Comparison of ENCODE assay signal across 8 cellular contexts in the genomic region with DNA sequence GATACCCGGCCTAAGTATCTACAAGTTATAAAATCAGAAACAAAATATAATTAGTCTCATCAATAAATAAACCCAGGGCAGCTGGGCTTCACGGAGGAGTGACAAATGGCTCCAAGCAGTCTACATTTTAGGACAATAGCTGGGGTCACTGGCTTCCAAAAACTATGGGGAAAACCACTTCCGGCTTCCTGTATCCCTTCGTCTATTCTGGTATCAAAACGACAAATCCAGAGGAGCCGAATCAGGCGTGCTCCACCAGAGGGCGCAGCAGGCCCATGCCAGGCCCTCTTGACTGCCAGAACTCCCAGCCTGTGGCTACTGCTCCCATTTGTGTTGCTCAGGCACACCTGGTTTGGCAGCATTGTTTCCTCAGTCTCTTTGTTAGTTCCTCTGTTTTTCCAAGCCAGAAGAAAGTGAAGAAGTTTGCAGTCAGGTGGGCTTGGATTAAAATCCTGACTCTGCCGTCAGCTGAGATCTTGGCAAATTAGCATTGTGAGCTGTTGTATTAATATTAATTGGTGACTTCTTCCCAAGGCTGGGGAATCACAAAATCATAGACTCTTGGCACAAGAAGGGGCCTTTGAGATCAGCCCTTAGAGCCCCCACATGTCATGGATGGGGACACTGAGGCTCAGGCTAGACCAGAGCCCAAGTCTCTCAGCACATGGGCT. TPM values are rescaled to one million over a fixed set of nuclear protein-coding genes. Genes with fewer than 3 reads are reported as not detected.
DNase-seq lines count a peak whose midpoint lies in the region; ATAC-seq lines count a peak whose summit lies in the region.

No MANE protein-coding gene starts in this region.

- H3K36me3 ChIP-seq in effector memory CD4-positive, alpha-beta T cell (ENCODE audit: control insufficient read depth, insufficient read depth, low read length), result no peaks in the 10 kb centered on the region

- H3K4me3 ChIP-seq in effector memory CD4-positive, alpha-beta T cell (ENCODE audit: insufficient read depth, low read depth, low read length, poor library complexity, severe bottlenecking), result no peak overlapping the region

- peak; percentile 62 for ATAC-seq in HG03354 (IDR thresholded peaks at IDR 0.05; ENCODE audit: poor library complexity, severe bottlenecking, unreplicated experiment)
- ATAC-seq in memory B cell (ENCODE audit: low read depth), result peak; percentile 68
- ATAC-seq in GM19467 (IDR thresholded peaks at IDR 0.05; ENCODE audit: unreplicated experiment), result no peak

- H3K4me1 ChIP-seq in effector memory CD4-positive, alpha-beta T cell (ENCODE audit: control insufficient read depth, insufficient read depth, low read length, poor library complexity, severe bottlenecking), result peaks cover 5% of the 10 kb centered on the region

- CTCF ChIA-PET in activated CD4-positive, alpha-beta memory T cell treated with anti-CD3 and anti-CD28 coated beads, Interleukin-2, amount 10 ng/mL, durations not matched to agents 7 days and 5 days (lab: Charles Lee), result interaction anchor here (0.6 to 4.5 kb wide), 26 partner anchors 9 to 570 kb away, joined by 3 to 36 read pairs (median 6); a partner anchor contains a TSS

- POLR2A ChIA-PET in activated CD4-positive, alpha-beta memory T cell treated with anti-CD3 and anti-CD28 coated beads, Interleukin-2, amount 10 ng/mL, durations not matched to agents 7 days and 5 days (lab: Charles Lee), result interaction anchor here (1.2 to 2.3 kb wide), 3 partner anchors 12 to 156 kb away, joined by 3 to 6 read pairs (median 3); a partner anchor contains a TSS

- H3K4me3 Mint-ChIP-seq in activated CD4-positive, alpha-beta memory T cell treated with anti-CD3 and anti-CD28 coated beads, Interleukin-2, amount 10 ng/mL, durations not matched to agents 7 days and 5 days, result no peak overlapping the region
- no peak overlapping the region for H3K4me3 Mint-ChIP-seq in memory B cell

- DNase-seq in DMS 273 (lab: John Stamatoyannopoulos, UW; ENCODE audit: unreplicated experiment), result peak; percentile 91
- DNase-seq in NCI-H774 (lab: John Stamatoyannopoulos, UW), result peak; percentile 93
- DNase-seq in activated CD4-positive, alpha-beta memory T cell treated with anti-CD3 and anti-CD28 coated beads, Interleukin-2, amount 10 ng/mL, durations not matched to agents 7 days and 5 days, result peak; percentile 72
- peak; percentile 18 to 51 (median 25) for DNase-seq in effector memory CD4-positive, alpha-beta T cell
- peak; percentile 59 to 63 for DNase-seq in memory B cell (ENCODE audit: low spot score in 2 of 2)
- DNase-seq in stimulated activated CD4-positive, alpha-beta T cell treated with anti-CD3 and anti-CD28 coated beads, TNF-alpha, amount 100 ng/mL, for 48 hours (ENCODE audit: low read depth in 3 of 3), result peak; percentile 54 to 61 (median 60)

- H3K27ac Mint-ChIP-seq in activated CD4-positive, alpha-beta memory T cell treated with anti-CD3 and anti-CD28 coated beads, Interleukin-2, amount 10 ng/mL, durations not matched to agents 7 days and 5 days, result peak overlapping the region; percentile 19
- no peak overlapping the region for H3K27ac Mint-ChIP-seq in memory B cell

- no peaks in the 10 kb centered on the region for H3K9me3 Mint-ChIP-seq in activated CD4-positive, alpha-beta memory T cell treated with anti-CD3 and anti-CD28 coated beads, Interleukin-2, amount 10 ng/mL, durations not matched to agents 7 days and 5 days
- no peaks in the 10 kb centered on the region for H3K9me3 Mint-ChIP-seq in memory B cell

- H3K4me1 Mint-ChIP-seq in activated CD4-positive, alpha-beta memory T cell treated with anti-CD3 and anti-CD28 coated beads, Interleukin-2, amount 10 ng/mL, durations not matched to agents 7 days and 5 days, result peaks cover 26% of the 10 kb centered on the region
- peaks cover 14% of the 10 kb centered on the region for H3K4me1 Mint-ChIP-seq in memory B cell

- H3K27me3 Mint-ChIP-seq in activated CD4-positive, alpha-beta memory T cell treated with anti-CD3 and anti-CD28 coated beads, Interleukin-2, amount 10 ng/mL, durations not matched to agents 7 days and 5 days, result no peaks in the 10 kb centered on the region
- no peaks in the 10 kb centered on the region for H3K27me3 Mint-ChIP-seq in memory B cell

- peaks cover 6% of the 10 kb centered on the region for H3K36me3 Mint-ChIP-seq in activated CD4-positive, alpha-beta memory T cell treated with anti-CD3 and anti-CD28 coated beads, Interleukin-2, amount 10 ng/mL, durations not matched to agents 7 days and 5 days (ENCODE audit: low read depth)
- peaks cover 24% of the 10 kb centered on the region for H3K36me3 Mint-ChIP-seq in memory B cell

- no peak overlapping the region for H3K27ac ChIP-seq in effector memory CD4-positive, alpha-beta T cell (ENCODE audit: insufficient read depth, low read length, poor library complexity, severe bottlenecking)

- no peaks in the 10 kb centered on the region for H3K27me3 ChIP-seq in effector memory CD4-positive, alpha-beta T cell (replicated peaks; ENCODE audit: control insufficient read depth, insufficient read depth, low read length, poor library complexity, severe bottlenecking)

- H3K9me3 ChIP-seq in effector memory CD4-positive, alpha-beta T cell (ENCODE audit: control insufficient read depth, low read length), result no peaks in the 10 kb centered on the region

RNA-seq across cellular contexts. Expression of a gene that starts 11.6 kb away (rescaled TPM):
- total RNA-seq in activated CD4-positive, alpha-beta memory T cell treated with anti-CD3 and anti-CD28 coated beads, Interleukin-2, amount 10 ng/mL, durations not matched to agents 7 days and 5 days, result 10 to 100 TPM; 65.8 to 68.1 TPM

RNA-seq across cellular contexts. Expression of a gene that starts 54.7 kb away (rescaled TPM):
- total RNA-seq in activated CD4-positive, alpha-beta memory T cell treated with anti-CD3 and anti-CD28 coated beads, Interleukin-2, amount 10 ng/mL, durations not matched to agents 7 days and 5 days, result 1 to 10 TPM; 5.8 to 6.0 TPM

Comparison
In these comparisons a context has a peak if more than half of its experiments do, and no peak if none do; other contexts are left out.
1. DNase-seq: peak in every context shown above with its lines; median percentile 93 in NCI-H774; 91 in DMS 273; 72 in activated CD4-positive, alpha-beta memory T cell treated with anti-CD3 and anti-CD28 coated beads, Interleukin-2, amount 10 ng/mL, durations not matched to agents 7 days and 5 days; 61 in memory B cell; 60 in stimulated activated CD4-positive, alpha-beta T cell treated with anti-CD3 and anti-CD28 coated beads, TNF-alpha, amount 100 ng/mL, for 48 hours; 25 in effector memory CD4-positive, alpha-beta T cell.